In the genomic region with DNA sequence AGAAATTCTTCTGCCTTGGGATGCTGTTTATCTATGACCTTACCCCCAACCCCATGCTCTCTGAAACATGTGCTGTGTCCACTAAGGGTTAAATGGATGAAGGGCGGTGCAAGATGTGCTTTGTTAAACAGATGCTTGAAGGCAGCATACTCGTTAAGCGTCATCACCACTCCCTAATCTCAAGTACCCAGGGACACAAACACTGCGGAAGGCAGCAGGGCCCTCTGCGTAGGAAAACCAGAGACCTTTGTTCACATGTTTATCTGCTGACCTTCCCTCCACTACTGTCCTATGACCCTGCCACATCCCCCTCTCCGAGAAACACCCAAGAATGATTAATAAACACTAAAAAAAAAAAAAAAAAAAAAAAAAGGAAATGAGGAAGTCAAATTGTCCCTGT, we compare ENCODE assay signal across 1 cellular context.
TF ChIP-seq lines count a peak whose summit lies in the region.
"Not testable (repeated sequence)": the region's sequence is repeated elsewhere in the genome, so short reads cannot be mapped to it uniquely, and the experiment has no call there.

No MANE protein-coding gene starts in this region.

TF ChIP-seq in K562, 482 proteins besides CTCF, POLR2A, EP300 and RAD21 (continued from another document and continues in another):
- TF ChIP-seq, protein P1, sequence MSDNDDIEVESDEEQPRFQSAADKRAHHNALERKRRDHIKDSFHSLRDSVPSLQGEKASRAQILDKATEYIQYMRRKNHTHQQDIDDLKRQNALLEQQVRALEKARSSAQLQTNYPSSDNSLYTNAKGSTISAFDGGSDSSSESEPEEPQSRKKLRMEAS (CRISPR knock-in tag; IDR thresholded peaks at IDR 0.05) = peak; percentile 91
- TF ChIP-seq SMARCA4 (IDR thresholded peaks at IDR 0.05) (peak; percentile 69), NFIC (IDR thresholded peaks at IDR 0.05) (peak; percentile 61), TOE1 (IDR thresholded peaks at IDR 0.05; ENCODE audit: borderline replicate concordance) (0 out of 2 replicates have a peak, but pooled peaks have one; percentile 26), SOX6 (IDR thresholded peaks at IDR 0.05) (peak; percentile 79), TAL1 (IDR thresholded peaks at IDR 0.05) (peak; percentile 64; the same call in 1 of the 2 replicates), DPF2 (IDR thresholded peaks at IDR 0.05) (peak; percentile 54), NCOA1 (IDR thresholded peaks at IDR 0.05; ENCODE audit: low read depth) (peak; percentile 44; the same call in 1 of the 2 replicates), CTBP1 (IDR thresholded peaks at IDR 0.05; ENCODE audit: borderline replicate concordance) (0 out of 2 replicates have a peak, but pooled peaks have one; percentile 20), CREB1 (IDR thresholded peaks at IDR 0.05) (0 out of 2 replicates have a peak, but pooled peaks have one; percentile 26), MTA2 (IDR thresholded peaks at IDR 0.05; ENCODE audit: low read depth) (peak; percentile 44), SPI1 (IDR thresholded peaks at IDR 0.05; ENCODE audit: borderline replicate concordance, low read depth, low read length) (peak; percentile 31; the same call in 1 of the 2 replicates), ARID1B (IDR thresholded peaks at IDR 0.05) (peak; percentile 74), HDAC1 (IDR thresholded peaks at IDR 0.05) (peak in 1 of 2 experiments; percentile 56; a peak in 1 of 4 replicates), TCF3 (CRISPR knock-in tag; IDR thresholded peaks at IDR 0.05) (peak; percentile 84), NR2C1 (IDR thresholded peaks at IDR 0.05) (peak; percentile 73), NR2C1 (tag; IDR thresholded peaks at IDR 0.05) (peak; percentile 86), TEAD4 (IDR thresholded peaks at IDR 0.05; ENCODE audit: low read length) (peak; percentile 58), STAT5A (IDR thresholded peaks at IDR 0.05; ENCODE audit: borderline replicate concordance, low read length) (0 out of 2 replicates have a peak, but pooled peaks have one; percentile 23), ATF1 (tag; IDR thresholded peaks at IDR 0.05) (0 out of 2 replicates have a peak, but pooled peaks have one; percentile 26)
- not testable (repeated sequence) for TF ChIP-seq TOE1 (CRISPR knock-in tag; IDR thresholded peaks at IDR 0.05; ENCODE audit: borderline replicate concordance, low read depth); CREB1 (CRISPR knock-in tag; IDR thresholded peaks at IDR 0.05); TEAD4 (CRISPR knock-in tag; IDR thresholded peaks at IDR 0.05; ENCODE audit: borderline replicate concordance); ATF1 (CRISPR knock-in tag; IDR thresholded peaks at IDR 0.05)
- TF ChIP-seq, protein P2, sequence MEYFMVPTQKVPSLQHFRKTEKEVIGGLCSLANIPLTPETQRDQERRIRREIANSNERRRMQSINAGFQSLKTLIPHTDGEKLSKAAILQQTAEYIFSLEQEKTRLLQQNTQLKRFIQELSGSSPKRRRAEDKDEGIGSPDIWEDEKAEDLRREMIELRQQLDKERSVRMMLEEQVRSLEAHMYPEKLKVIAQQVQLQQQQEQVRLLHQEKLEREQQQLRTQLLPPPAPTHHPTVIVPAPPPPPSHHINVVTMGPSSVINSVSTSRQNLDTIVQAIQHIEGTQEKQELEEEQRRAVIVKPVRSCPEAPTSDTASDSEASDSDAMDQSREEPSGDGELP (CRISPR knock-in tag; IDR thresholded peaks at IDR 0.05; ENCODE audit: borderline replicate concordance) = peak; percentile 47; the same call in 1 of the 2 replicates
- TF ChIP-seq, protein P3, sequence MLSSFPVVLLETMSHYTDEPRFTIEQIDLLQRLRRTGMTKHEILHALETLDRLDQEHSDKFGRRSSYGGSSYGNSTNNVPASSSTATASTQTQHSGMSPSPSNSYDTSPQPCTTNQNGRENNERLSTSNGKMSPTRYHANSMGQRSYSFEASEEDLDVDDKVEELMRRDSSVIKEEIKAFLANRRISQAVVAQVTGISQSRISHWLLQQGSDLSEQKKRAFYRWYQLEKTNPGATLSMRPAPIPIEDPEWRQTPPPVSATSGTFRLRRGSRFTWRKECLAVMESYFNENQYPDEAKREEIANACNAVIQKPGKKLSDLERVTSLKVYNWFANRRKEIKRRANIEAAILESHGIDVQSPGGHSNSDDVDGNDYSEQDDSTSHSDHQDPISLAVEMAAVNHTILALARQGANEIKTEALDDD (IDR thresholded peaks at IDR 0.05) = peak; percentile 63; the same call in 1 of the 2 replicates
- TF ChIP-seq, protein P4, sequence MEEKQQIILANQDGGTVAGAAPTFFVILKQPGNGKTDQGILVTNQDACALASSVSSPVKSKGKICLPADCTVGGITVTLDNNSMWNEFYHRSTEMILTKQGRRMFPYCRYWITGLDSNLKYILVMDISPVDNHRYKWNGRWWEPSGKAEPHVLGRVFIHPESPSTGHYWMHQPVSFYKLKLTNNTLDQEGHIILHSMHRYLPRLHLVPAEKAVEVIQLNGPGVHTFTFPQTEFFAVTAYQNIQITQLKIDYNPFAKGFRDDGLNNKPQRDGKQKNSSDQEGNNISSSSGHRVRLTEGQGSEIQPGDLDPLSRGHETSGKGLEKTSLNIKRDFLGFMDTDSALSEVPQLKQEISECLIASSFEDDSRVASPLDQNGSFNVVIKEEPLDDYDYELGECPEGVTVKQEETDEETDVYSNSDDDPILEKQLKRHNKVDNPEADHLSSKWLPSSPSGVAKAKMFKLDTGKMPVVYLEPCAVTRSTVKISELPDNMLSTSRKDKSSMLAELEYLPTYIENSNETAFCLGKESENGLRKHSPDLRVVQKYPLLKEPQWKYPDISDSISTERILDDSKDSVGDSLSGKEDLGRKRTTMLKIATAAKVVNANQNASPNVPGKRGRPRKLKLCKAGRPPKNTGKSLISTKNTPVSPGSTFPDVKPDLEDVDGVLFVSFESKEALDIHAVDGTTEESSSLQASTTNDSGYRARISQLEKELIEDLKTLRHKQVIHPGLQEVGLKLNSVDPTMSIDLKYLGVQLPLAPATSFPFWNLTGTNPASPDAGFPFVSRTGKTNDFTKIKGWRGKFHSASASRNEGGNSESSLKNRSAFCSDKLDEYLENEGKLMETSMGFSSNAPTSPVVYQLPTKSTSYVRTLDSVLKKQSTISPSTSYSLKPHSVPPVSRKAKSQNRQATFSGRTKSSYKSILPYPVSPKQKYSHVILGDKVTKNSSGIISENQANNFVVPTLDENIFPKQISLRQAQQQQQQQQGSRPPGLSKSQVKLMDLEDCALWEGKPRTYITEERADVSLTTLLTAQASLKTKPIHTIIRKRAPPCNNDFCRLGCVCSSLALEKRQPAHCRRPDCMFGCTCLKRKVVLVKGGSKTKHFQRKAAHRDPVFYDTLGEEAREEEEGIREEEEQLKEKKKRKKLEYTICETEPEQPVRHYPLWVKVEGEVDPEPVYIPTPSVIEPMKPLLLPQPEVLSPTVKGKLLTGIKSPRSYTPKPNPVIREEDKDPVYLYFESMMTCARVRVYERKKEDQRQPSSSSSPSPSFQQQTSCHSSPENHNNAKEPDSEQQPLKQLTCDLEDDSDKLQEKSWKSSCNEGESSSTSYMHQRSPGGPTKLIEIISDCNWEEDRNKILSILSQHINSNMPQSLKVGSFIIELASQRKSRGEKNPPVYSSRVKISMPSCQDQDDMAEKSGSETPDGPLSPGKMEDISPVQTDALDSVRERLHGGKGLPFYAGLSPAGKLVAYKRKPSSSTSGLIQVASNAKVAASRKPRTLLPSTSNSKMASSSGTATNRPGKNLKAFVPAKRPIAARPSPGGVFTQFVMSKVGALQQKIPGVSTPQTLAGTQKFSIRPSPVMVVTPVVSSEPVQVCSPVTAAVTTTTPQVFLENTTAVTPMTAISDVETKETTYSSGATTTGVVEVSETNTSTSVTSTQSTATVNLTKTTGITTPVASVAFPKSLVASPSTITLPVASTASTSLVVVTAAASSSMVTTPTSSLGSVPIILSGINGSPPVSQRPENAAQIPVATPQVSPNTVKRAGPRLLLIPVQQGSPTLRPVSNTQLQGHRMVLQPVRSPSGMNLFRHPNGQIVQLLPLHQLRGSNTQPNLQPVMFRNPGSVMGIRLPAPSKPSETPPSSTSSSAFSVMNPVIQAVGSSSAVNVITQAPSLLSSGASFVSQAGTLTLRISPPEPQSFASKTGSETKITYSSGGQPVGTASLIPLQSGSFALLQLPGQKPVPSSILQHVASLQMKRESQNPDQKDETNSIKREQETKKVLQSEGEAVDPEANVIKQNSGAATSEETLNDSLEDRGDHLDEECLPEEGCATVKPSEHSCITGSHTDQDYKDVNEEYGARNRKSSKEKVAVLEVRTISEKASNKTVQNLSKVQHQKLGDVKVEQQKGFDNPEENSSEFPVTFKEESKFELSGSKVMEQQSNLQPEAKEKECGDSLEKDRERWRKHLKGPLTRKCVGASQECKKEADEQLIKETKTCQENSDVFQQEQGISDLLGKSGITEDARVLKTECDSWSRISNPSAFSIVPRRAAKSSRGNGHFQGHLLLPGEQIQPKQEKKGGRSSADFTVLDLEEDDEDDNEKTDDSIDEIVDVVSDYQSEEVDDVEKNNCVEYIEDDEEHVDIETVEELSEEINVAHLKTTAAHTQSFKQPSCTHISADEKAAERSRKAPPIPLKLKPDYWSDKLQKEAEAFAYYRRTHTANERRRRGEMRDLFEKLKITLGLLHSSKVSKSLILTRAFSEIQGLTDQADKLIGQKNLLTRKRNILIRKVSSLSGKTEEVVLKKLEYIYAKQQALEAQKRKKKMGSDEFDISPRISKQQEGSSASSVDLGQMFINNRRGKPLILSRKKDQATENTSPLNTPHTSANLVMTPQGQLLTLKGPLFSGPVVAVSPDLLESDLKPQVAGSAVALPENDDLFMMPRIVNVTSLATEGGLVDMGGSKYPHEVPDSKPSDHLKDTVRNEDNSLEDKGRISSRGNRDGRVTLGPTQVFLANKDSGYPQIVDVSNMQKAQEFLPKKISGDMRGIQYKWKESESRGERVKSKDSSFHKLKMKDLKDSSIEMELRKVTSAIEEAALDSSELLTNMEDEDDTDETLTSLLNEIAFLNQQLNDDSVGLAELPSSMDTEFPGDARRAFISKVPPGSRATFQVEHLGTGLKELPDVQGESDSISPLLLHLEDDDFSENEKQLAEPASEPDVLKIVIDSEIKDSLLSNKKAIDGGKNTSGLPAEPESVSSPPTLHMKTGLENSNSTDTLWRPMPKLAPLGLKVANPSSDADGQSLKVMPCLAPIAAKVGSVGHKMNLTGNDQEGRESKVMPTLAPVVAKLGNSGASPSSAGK (IDR thresholded peaks at IDR 0.05) = peak; percentile 24; the same call in 1 of the 2 replicates
- TF ChIP-seq, protein P5, sequence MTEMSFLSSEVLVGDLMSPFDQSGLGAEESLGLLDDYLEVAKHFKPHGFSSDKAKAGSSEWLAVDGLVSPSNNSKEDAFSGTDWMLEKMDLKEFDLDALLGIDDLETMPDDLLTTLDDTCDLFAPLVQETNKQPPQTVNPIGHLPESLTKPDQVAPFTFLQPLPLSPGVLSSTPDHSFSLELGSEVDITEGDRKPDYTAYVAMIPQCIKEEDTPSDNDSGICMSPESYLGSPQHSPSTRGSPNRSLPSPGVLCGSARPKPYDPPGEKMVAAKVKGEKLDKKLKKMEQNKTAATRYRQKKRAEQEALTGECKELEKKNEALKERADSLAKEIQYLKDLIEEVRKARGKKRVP (CRISPR knock-in tag; IDR thresholded peaks at IDR 0.05) = 0 out of 2 replicates have a peak, but pooled peaks have one; percentile 14
- TF ChIP-seq, protein P6, sequence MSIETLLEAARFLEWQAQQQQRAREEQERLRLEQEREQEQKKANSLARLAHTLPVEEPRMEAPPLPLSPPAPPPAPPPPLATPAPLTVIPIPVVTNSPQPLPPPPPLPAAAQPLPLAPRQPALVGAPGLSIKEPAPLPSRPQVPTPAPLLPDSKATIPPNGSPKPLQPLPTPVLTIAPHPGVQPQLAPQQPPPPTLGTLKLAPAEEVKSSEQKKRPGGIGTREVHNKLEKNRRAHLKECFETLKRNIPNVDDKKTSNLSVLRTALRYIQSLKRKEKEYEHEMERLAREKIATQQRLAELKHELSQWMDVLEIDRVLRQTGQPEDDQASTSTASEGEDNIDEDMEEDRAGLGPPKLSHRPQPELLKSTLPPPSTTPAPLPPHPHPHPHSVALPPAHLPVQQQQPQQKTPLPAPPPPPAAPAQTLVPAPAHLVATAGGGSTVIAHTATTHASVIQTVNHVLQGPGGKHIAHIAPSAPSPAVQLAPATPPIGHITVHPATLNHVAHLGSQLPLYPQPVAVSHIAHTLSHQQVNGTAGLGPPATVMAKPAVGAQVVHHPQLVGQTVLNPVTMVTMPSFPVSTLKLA (conservative IDR thresholded peaks at IDR 0.05) = peak; percentile 39 to 70; a peak in 3 of 4 replicates
